Comparison of ENCODE assay signal across 7 cellular contexts in genomic region chr1:192545781-192546521, GRCh38. TPM values are rescaled to one million over a fixed set of nuclear protein-coding genes. Genes with fewer than 3 reads are reported as not detected.
A peak's percentile ranks its signal among the peaks of the same experiment; 100 is the strongest.
DNase-seq lines count a peak whose midpoint lies in the region; ATAC-seq and TF ChIP-seq lines count a peak whose summit lies in the region.

No MANE protein-coding gene starts in this region.

- H3K79me2 ChIP-seq in PC-9 (ENCODE audit: low read depth) = no peaks in the 10 kb centered on the region

- H3K9me3 ChIP-seq in PC-9 (ENCODE audit: insufficient read depth, low read depth) (no peaks in the 10 kb centered on the region), SJCRH30 (replicated peaks) (no peaks in the 10 kb centered on the region)

- CTCF ChIA-PET in PC-9 (lab: Charles Lee) = interaction anchor here (0.7 kb wide), 1 partner anchor 394 kb away, joined by 3 read pairs; no protein-coding TSS in a partner anchor

- peaks cover 12% of the 10 kb centered on the region for H3F3A ChIP-seq in PC-9 (ENCODE audit: insufficient read depth, low read depth)

- H3K4me2 ChIP-seq in PC-9 = no peak overlapping the region

- no peak overlapping the region for H3K27ac ChIP-seq in PC-9
- H3K27ac ChIP-seq in SJCRH30 = no peak overlapping the region

- no peaks in the 10 kb centered on the region for H3K36me3 ChIP-seq in PC-9 (ENCODE audit: low read depth)
- H3K36me3 ChIP-seq in SJCRH30 = no peaks in the 10 kb centered on the region

- ATAC-seq in GM18907 (IDR thresholded peaks at IDR 0.05; ENCODE audit: unreplicated experiment) (peak; percentile 60), HG02884 (IDR thresholded peaks at IDR 0.05; ENCODE audit: unreplicated experiment) (peak; percentile 47)

- intact Hi-C loops in PC-9 (cut with micrococcal nuclease; ENCODE audit: unreplicated experiment) = loop anchor here (5.0 kb wide), 1 partner anchor 59 kb away; no protein-coding TSS in a partner anchor

- H3K27me3 ChIP-seq in PC-9 (ENCODE audit: insufficient read depth, low read depth) (no peaks in the 10 kb centered on the region), SJCRH30 (no peaks in the 10 kb centered on the region)

- POLR2A ChIA-PET in PC-9 (lab: Charles Lee; ENCODE audit: unreplicated experiment) = no interaction called here

- BruUV-seq in PC-9 (replicated peaks; lab: Mats Ljungman, UMichigan) = no TSS peak

- peaks cover 40% of the 10 kb centered on the region for H3K4me1 ChIP-seq in PC-9 (replicated peaks; ENCODE audit: insufficient read depth)
- H3K4me1 ChIP-seq in SJCRH30 = 0 out of 2 replicates have a peak, but pooled peaks cover 2% of the 10 kb centered on the region

- 0 out of 2 replicates have a peak, but pooled peaks have one; percentile 21 for TF ChIP-seq CTCF in PC-9 (conservative IDR thresholded peaks at IDR 0.05)

- no peak overlapping the region for H3K4me3 ChIP-seq in PC-9
- no peak overlapping the region for H3K4me3 ChIP-seq in SJCRH30

- 0 out of 2 replicates have a peak, but pooled peaks cover 9% of the 10 kb centered on the region for H3K9me2 ChIP-seq in PC-9 (ENCODE audit: insufficient read depth)

- no peak overlapping the region for H2AFZ ChIP-seq in PC-9

- no peaks in the 10 kb centered on the region for H4K20me1 ChIP-seq in PC-9 (ENCODE audit: insufficient read depth)

- no peak for DNase-seq in PC-9
- peak; percentile 58 for DNase-seq in medulla oblongata (ENCODE audit: extremely low spot score)
- DNase-seq in NCI-H1105 (lab: John Stamatoyannopoulos, UW) = no peak
- no peak for DNase-seq in SJCRH30
- DNase-seq in DMS79 treated with DMSO at 0.1 percent for 48 hours (lab: John Stamatoyannopoulos, UW) = no peak

RNA-seq across cellular contexts. Expression of gene RGS1, which starts 29.6 kb away (rescaled TPM):
- not detected in 2 replicates for total RNA-seq in PC-9 (2021)
- not detected in 2 replicates for total RNA-seq in SJCRH30 (2014; rRNA removed; shearing (Covaris generic))
